In genomic region chr10:17228081-17229015, GRCh38 we compare ENCODE assay signal across 8 cellular contexts. TPM values are rescaled to one million over a fixed set of nuclear protein-coding genes. Genes with fewer than 3 reads are reported as not detected.
DNase-seq lines count a peak whose midpoint lies in the region; ATAC-seq and TF ChIP-seq lines count a peak whose summit lies in the region.

Gene VIM (plus strand): TSS chr10:17228241. CDS start chr10:17229423, 1,182 bp downstream.

- CTCF ChIA-PET in Panc1 (lab: Charles Lee): no interaction called here

- H3K36me3 ChIP-seq in Panc1 (ENCODE audit: control insufficient read depth, insufficient read depth, low read length): peaks cover 20% of the 10 kb centered on the region

- peaks cover 34% of the 10 kb centered on the region for H3K36me3 Mint-ChIP-seq in activated T-helper 1 cell treated with anti-CD3 and anti-CD28 coated beads, Interleukin-12 subunit alpha, Interleukin-12 subunit beta, Interleukin-2, Interleukin-4 antibody, amounts not matched to agents 30 ng/mL and 10 ng/mL and 1 ng/mL, durations not matched to agents 14 hours and 24 hours and 36 hours (ENCODE audit: low read depth)
- peaks cover 18% of the 10 kb centered on the region for H3K36me3 Mint-ChIP-seq in natural killer cell treated with Interleukin-12 subunit alpha and Interleukin-12 subunit beta and Interleukin-15 and Interleukin-18, amount 100 ng/mL, for 72 hours

- TF ChIP-seq CTCF in Panc1 (IDR thresholded peaks at IDR 0.05): no peak

- H3K4me1 ChIP-seq in Panc1 (ENCODE audit: control insufficient read depth, insufficient read depth, low read length): peaks cover 26% of the 10 kb centered on the region

- DNase-seq in NCI-H146 (lab: John Stamatoyannopoulos, UW): peak; percentile 13
- no peak for DNase-seq in NCI-H146 treated with DMSO at 0.1 percent for 48 hours (lab: John Stamatoyannopoulos, UW; ENCODE audit: unreplicated experiment)
- DNase-seq in Panc1 (ENCODE audit: low read depth, low spot score): no peak
- peak; percentile 81 for DNase-seq in activated T-helper 1 cell treated with anti-CD3 and anti-CD28 coated beads, Interleukin-12 subunit alpha, Interleukin-12 subunit beta, Interleukin-2, Interleukin-4 antibody, amounts not matched to agents 30 ng/mL and 10 ng/mL and 1 ng/mL, durations not matched to agents 14 hours and 24 hours and 36 hours (ENCODE audit: low spot score)
- peak; percentile 98 for DNase-seq in fibroblast of gingiva (ENCODE audit: low read depth)
- DNase-seq in natural killer cell treated with Interleukin-12 subunit alpha and Interleukin-12 subunit beta and Interleukin-15 and Interleukin-18, amount 100 ng/mL, for 72 hours (ENCODE audit: low spot score): peak; percentile 93
- DNase-seq in stimulated activated naive CD4-positive, alpha-beta T cell (lab: John Stamatoyannopoulos, UW): peak; percentile 66 to 88 (median 80)

- in situ Hi-C loops in Panc1 (cut with HindIII; ENCODE audit: low pct_unique_long_range_greater_than_20kb, low sequenced_read_pairs): no loop called here

- ATAC-seq in HG02981 (IDR thresholded peaks at IDR 0.05; ENCODE audit: unreplicated experiment) (peak; percentile 35), Panc1 (peak; percentile 75)
- ATAC-seq in natural killer cell treated with Interleukin-12 subunit alpha and Interleukin-12 subunit beta and Interleukin-15 and Interleukin-18, amount 100 ng/mL, for 72 hours: peak; percentile 77 to 81

- H3K9me3 Mint-ChIP-seq in activated T-helper 1 cell treated with anti-CD3 and anti-CD28 coated beads, Interleukin-12 subunit alpha, Interleukin-12 subunit beta, Interleukin-2, Interleukin-4 antibody, amounts not matched to agents 30 ng/mL and 10 ng/mL and 1 ng/mL, durations not matched to agents 14 hours and 24 hours and 36 hours: no peaks in the 10 kb centered on the region
- no peaks in the 10 kb centered on the region for H3K9me3 Mint-ChIP-seq in natural killer cell treated with Interleukin-12 subunit alpha and Interleukin-12 subunit beta and Interleukin-15 and Interleukin-18, amount 100 ng/mL, for 72 hours

- H3K4me1 Mint-ChIP-seq in activated T-helper 1 cell treated with anti-CD3 and anti-CD28 coated beads, Interleukin-12 subunit alpha, Interleukin-12 subunit beta, Interleukin-2, Interleukin-4 antibody, amounts not matched to agents 30 ng/mL and 10 ng/mL and 1 ng/mL, durations not matched to agents 14 hours and 24 hours and 36 hours (ENCODE audit: low read depth): peaks cover 56% of the 10 kb centered on the region
- peaks cover 50 to 59% of the 10 kb centered on the region in 2 donors for H3K4me1 Mint-ChIP-seq in natural killer cell treated with Interleukin-12 subunit alpha and Interleukin-12 subunit beta and Interleukin-15 and Interleukin-18, amount 100 ng/mL, for 72 hours (ENCODE audit: low read depth in 2 of 2)

- peaks cover 2% of the 10 kb centered on the region for H3K27me3 Mint-ChIP-seq in activated T-helper 1 cell treated with anti-CD3 and anti-CD28 coated beads, Interleukin-12 subunit alpha, Interleukin-12 subunit beta, Interleukin-2, Interleukin-4 antibody, amounts not matched to agents 30 ng/mL and 10 ng/mL and 1 ng/mL, durations not matched to agents 14 hours and 24 hours and 36 hours (ENCODE audit: insufficient read depth)
- no peaks in the 10 kb centered on the region for H3K27me3 Mint-ChIP-seq in natural killer cell treated with Interleukin-12 subunit alpha and Interleukin-12 subunit beta and Interleukin-15 and Interleukin-18, amount 100 ng/mL, for 72 hours

- peak within 1 kb of the TSS; percentile 64 to 88 for H3K4me3 ChIP-seq in Panc1 (ENCODE audit: low read depth in 2 of 2, low read length in 2 of 2)

- BruUV-seq in Panc1 (replicated peaks; lab: Mats Ljungman, UMichigan): no TSS peak

- intact Hi-C loops in Panc1 (cut with micrococcal nuclease; ENCODE audit: unreplicated experiment): loop anchor here (10.0 kb wide), 1 partner anchor 164 kb away; no protein-coding TSS in a partner anchor
- intact Hi-C loops in activated T-helper 1 cell treated with anti-CD3 and anti-CD28 coated beads, Interleukin-12 subunit alpha, Interleukin-12 subunit beta, Interleukin-2, Interleukin-4 antibody, amounts not matched to agents 30 ng/mL and 10 ng/mL and 1 ng/mL, durations not matched to agents 14 hours and 24 hours and 36 hours (cut with micrococcal nuclease): loop anchor here (1.0 to 5.0 kb wide), 3 partner anchors 414 to 1368 kb away; partner anchors contain the start of genes MINDY3 and STAM

- H3K27ac Mint-ChIP-seq in activated T-helper 1 cell treated with anti-CD3 and anti-CD28 coated beads, Interleukin-12 subunit alpha, Interleukin-12 subunit beta, Interleukin-2, Interleukin-4 antibody, amounts not matched to agents 30 ng/mL and 10 ng/mL and 1 ng/mL, durations not matched to agents 14 hours and 24 hours and 36 hours: peak within 1 kb of the TSS; percentile 99
- H3K27ac Mint-ChIP-seq in natural killer cell treated with Interleukin-12 subunit alpha and Interleukin-12 subunit beta and Interleukin-15 and Interleukin-18, amount 100 ng/mL, for 72 hours: peak within 1 kb of the TSS; percentile 92 to 95

- H3K27me3 ChIP-seq in Panc1 (ENCODE audit: control insufficient read depth, insufficient read depth, low read length): no peaks in the 10 kb centered on the region

- peak within 1 kb of the TSS; percentile 92 for H3K4me3 Mint-ChIP-seq in activated T-helper 1 cell treated with anti-CD3 and anti-CD28 coated beads, Interleukin-12 subunit alpha, Interleukin-12 subunit beta, Interleukin-2, Interleukin-4 antibody, amounts not matched to agents 30 ng/mL and 10 ng/mL and 1 ng/mL, durations not matched to agents 14 hours and 24 hours and 36 hours
- H3K4me3 Mint-ChIP-seq in natural killer cell treated with Interleukin-12 subunit alpha and Interleukin-12 subunit beta and Interleukin-15 and Interleukin-18, amount 100 ng/mL, for 72 hours: peak within 1 kb of the TSS; percentile 86

- peak within 1 kb of the TSS; percentile 96 for H3K27ac ChIP-seq in Panc1 (ENCODE audit: low read length)

- H3K9me3 ChIP-seq in Panc1 (ENCODE audit: control insufficient read depth, insufficient read depth, low read depth, low read length): no peaks in the 10 kb centered on the region; the same call in 1 of the 2 replicates

- POLR2A ChIA-PET in Panc1 (lab: Charles Lee): interaction anchor here (0.6 to 1.7 kb wide), 10 partner anchors 13 to 1384 kb away, joined by 3 to 12 read pairs (median 4); no protein-coding TSS in a partner anchor

RNA-seq across cellular contexts. Expression of gene VIM, which starts in this region (rescaled TPM):
- 3,436 TPM for total RNA-seq in Panc1 (2021; ENCODE audit: unreplicated experiment)
- 3,712 TPM for polyA plus RNA-seq in Panc1 (2012; ENCODE audit: insufficient read length)
- total RNA-seq in activated T-helper 1 cell treated with anti-CD3 and anti-CD28 coated beads, Interleukin-12 subunit alpha, Interleukin-12 subunit beta, Interleukin-2, Interleukin-4 antibody, amounts not matched to agents 30 ng/mL and 10 ng/mL and 1 ng/mL, durations not matched to agents 14 hours and 24 hours and 36 hours: 192 and 193 TPM in 2 replicates
- 100 to 1,000 TPM; 587 to 647 TPM for total RNA-seq in natural killer cell treated with Interleukin-12 subunit alpha and Interleukin-12 subunit beta and Interleukin-15 and Interleukin-18, amount 100 ng/mL, for 72 hours

Comparison
In these comparisons a context has a peak if more than half of its experiments do, and no peak if none do; other contexts are left out.
1. DNase-seq: peak in NCI-H146 (single experiment), activated T-helper 1 cell treated with anti-CD3 and anti-CD28 coated beads, Interleukin-12 subunit alpha, Interleukin-12 subunit beta, Interleukin-2, Interleukin-4 antibody, amounts not matched to agents 30 ng/mL and 10 ng/mL and 1 ng/mL, durations not matched to agents 14 hours and 24 hours and 36 hours (single experiment), fibroblast of gingiva (single experiment), natural killer cell treated with Interleukin-12 subunit alpha and Interleukin-12 subunit beta and Interleukin-15 and Interleukin-18, amount 100 ng/mL, for 72 hours (single experiment) and stimulated activated naive CD4-positive, alpha-beta T cell (6 of 6); none in NCI-H146 treated with DMSO at 0.1 percent for 48 hours (single experiment) and Panc1 (single experiment).
2. Peak in every context shown above with its lines, with median percentiles within 50 percentile points of each other: ATAC-seq.